Comparison of ENCODE assay signal across 15 cellular contexts in genomic region chr21:34859976-34860653, GRCh38.
"Had no signal": no experiment of that assay in that cellular context is flagged by ENCODE, and none has a peak within 500 bp of the region (broad histone marks: within the 10 kb centered on the region; RNA-seq: fewer than 3 reads in every experiment).

No MANE protein-coding gene starts in this region.

- H3K27ac ChIP-seq: body of pancreas, colonic mucosa, esophagus muscularis mucosa, pancreas, sigmoid colon had no signal

- H3K27ac Mint-ChIP-seq: activated B cell treated with CpG ODN at 0.5 μM for 24 hours; T-helper 1 cell treated with Interleukin-12 subunit alpha and Interleukin-12 subunit beta and Interleukin-4 antibody, amounts not matched to agents 30 μg/mL and 1 μg/mL, for 36 hours had no signal

- H3K36me3 ChIP-seq: colonic mucosa, pancreas had no signal

- H3K9me3 Mint-ChIP-seq: activated B cell treated with CpG ODN at 0.5 μM for 24 hours; activated T-cell treated with anti-CD3 and anti-CD28 coated beads, Interleukin-2, amount 50 U/mL, for 4 hours; T-helper 1 cell treated with Interleukin-12 subunit alpha and Interleukin-12 subunit beta and Interleukin-4 antibody, amounts not matched to agents 30 μg/mL and 1 μg/mL, for 36 hours had no signal

- DNase-seq: activated B cell treated with CpG ODN at 0.5 μM for 24 hours; activated gamma-delta T cell; activated T-cell treated with anti-CD3 and anti-CD28 coated beads, Interleukin-2, amount 50 U/mL, for 4 hours; amygdala; body of pancreas; caudate nucleus; colonic mucosa; islet precursor cell; pancreas; sigmoid colon; stimulated activated CD4-positive, alpha-beta T cell treated with anti-CD3 and anti-CD28 coated beads, Interleukin-1b, Interleukin-23, amount 100 ng/mL, for 48 hours had no signal

- ATAC-seq: body of pancreas, pancreas had no signal

- H3K4me3 Mint-ChIP-seq: activated B cell treated with CpG ODN at 0.5 μM for 24 hours; activated T-cell treated with anti-CD3 and anti-CD28 coated beads, Interleukin-2, amount 50 U/mL, for 4 hours; T-helper 1 cell treated with Interleukin-12 subunit alpha and Interleukin-12 subunit beta and Interleukin-4 antibody, amounts not matched to agents 30 μg/mL and 1 μg/mL, for 36 hours had no signal

- H3K4me1 ChIP-seq: body of pancreas, pancreas, sigmoid colon had no signal

- H3K4me3 ChIP-seq: body of pancreas, colonic mucosa, esophagus muscularis mucosa, hepatocyte, lung, pancreas, sigmoid colon had no signal

- H3K27me3 Mint-ChIP-seq: activated B cell treated with CpG ODN at 0.5 μM for 24 hours had no signal

- H3K9me3 ChIP-seq: body of pancreas, colonic mucosa, esophagus muscularis mucosa, pancreas, sigmoid colon had no signal
